Comparison of ENCODE assay signal across 31 cellular contexts in genomic region chr17:35738519-35739133, GRCh38. TPM values are rescaled to one million over a fixed set of nuclear protein-coding genes. Genes with fewer than 3 reads are reported as not detected.
"Had no signal": no experiment of that assay in that cellular context is flagged by ENCODE, and none has a peak within 500 bp of the region (broad histone marks: within the 10 kb centered on the region; RNA-seq: fewer than 3 reads in every experiment).

No MANE protein-coding gene starts in this region.

- H3K36me3 Mint-ChIP-seq: naive thymus-derived CD4-positive, alpha-beta T cell; stimulated activated naive B cell treated with anti-CD40 and anti-IgM and Interleukin-4, amounts not matched to agents 10 μg/mL and 1 μg/mL and 100 μg/mL, for 72 hours had no signal

- H3K4me3 ChIP-seq: gastrocnemius medialis, left lung, neural progenitor cell, pancreas, right lobe of liver, transverse colon, upper lobe of right lung, uterus had no signal

- H3K9me3 ChIP-seq: gastrocnemius medialis, left lung, pancreas, right lobe of liver, transverse colon, upper lobe of right lung, uterus had no signal

- H3K27me3 ChIP-seq: right lobe of liver had no signal

- H3K36me3 ChIP-seq: gastrocnemius medialis, left lung, neural progenitor cell, pancreas, right lobe of liver, transverse colon, upper lobe of right lung, uterus had no signal

- H3K9ac ChIP-seq: neural progenitor cell had no signal

- H3K4me1 ChIP-seq: neural progenitor cell, right lobe of liver had no signal

- H3K27ac Mint-ChIP-seq: dendritic cell treated with granulocyte-macrophage colony-stimulating factor and Interleukin-4, amounts not matched to agents 40 ng/mL and 50 ng/mL, for 4 days; endodermal cell; naive thymus-derived CD4-positive, alpha-beta T cell; nephron; neural progenitor cell; progenitor cell of endocrine pancreas; stimulated activated naive B cell treated with anti-CD40 and anti-IgM and Interleukin-4, amounts not matched to agents 10 μg/mL and 1 μg/mL and 100 μg/mL, for 72 hours; stimulated activated naive CD8-positive, alpha-beta T cell treated with anti-CD3 and anti-CD28 coated beads, Interleukin-15, Interleukin-2, amounts not matched to agents 100 ng/mL and 50 ng/mL, for 24 hours had no signal

- H3K27ac ChIP-seq: epithelial cell of prostate, gastrocnemius medialis, left lung, neural progenitor cell, pancreas, right lobe of liver, transverse colon, upper lobe of right lung, uterus had no signal

- DNase-seq: effector CD8-positive, alpha-beta T cell; endodermal cell; foreskin fibroblast; gastrocnemius medialis; left cardiac atrium; left lung; mesenchymal stem cell; midbrain; naive thymus-derived CD4-positive, alpha-beta T cell; pancreas; stimulated activated CD4-positive, alpha-beta T cell treated with anti-CD3 and anti-CD28 coated beads, Interleukin-2, amount 100 ng/mL, for 24 hours; stimulated activated CD4-positive, alpha-beta T cell treated with anti-CD3 and anti-CD28 coated beads, Interleukin-4, amount 100 ng/mL, for 4 hours; stimulated activated naive B cell treated with anti-CD40 and anti-IgM and Interleukin-4, amounts not matched to agents 10 μg/mL and 1 μg/mL and 100 μg/mL, for 72 hours; transverse colon; upper lobe of right lung; uterus had no signal

- H3K9me3 Mint-ChIP-seq: dendritic cell treated with granulocyte-macrophage colony-stimulating factor and Interleukin-4, amounts not matched to agents 40 ng/mL and 50 ng/mL, for 4 days; naive thymus-derived CD4-positive, alpha-beta T cell; nephron; neural progenitor cell; stimulated activated naive B cell treated with anti-CD40 and anti-IgM and Interleukin-4, amounts not matched to agents 10 μg/mL and 1 μg/mL and 100 μg/mL, for 72 hours; stimulated activated naive CD8-positive, alpha-beta T cell treated with anti-CD3 and anti-CD28 coated beads, Interleukin-15, Interleukin-2, amounts not matched to agents 100 ng/mL and 50 ng/mL, for 24 hours had no signal

- ATAC-seq: esophagus mucosa; gastrocnemius medialis; left cardiac atrium; left lung; naive thymus-derived CD4-positive, alpha-beta T cell; pancreas; right lobe of liver; stimulated activated naive B cell treated with anti-CD40 and anti-IgM and Interleukin-4, amounts not matched to agents 10 μg/mL and 1 μg/mL and 100 μg/mL, for 72 hours; upper lobe of right lung had no signal

- H3K4me3 Mint-ChIP-seq: dendritic cell treated with granulocyte-macrophage colony-stimulating factor and Interleukin-4, amounts not matched to agents 40 ng/mL and 50 ng/mL, for 4 days; endodermal cell; nephron; neural progenitor cell; stimulated activated naive B cell treated with anti-CD40 and anti-IgM and Interleukin-4, amounts not matched to agents 10 μg/mL and 1 μg/mL and 100 μg/mL, for 72 hours; stimulated activated naive CD8-positive, alpha-beta T cell treated with anti-CD3 and anti-CD28 coated beads, Interleukin-15, Interleukin-2, amounts not matched to agents 100 ng/mL and 50 ng/mL, for 24 hours had no signal

- H3K4me2 ChIP-seq: neural progenitor cell had no signal

RNA-seq across cellular contexts. Expression of gene GAS2L2, which starts 14.4 kb away (rescaled TPM):
- total RNA-seq: esophagus mucosa, glomerular endothelial cell, kidney epithelial cell, mucosa of gallbladder, right lobe of liver, skeletal muscle tissue, transverse colon, upper lobe of right lung had no signal

RNA-seq across cellular contexts. Expression of gene C17orf50, which starts 22.1 kb away (rescaled TPM):
- total RNA-seq: cerebellum; endodermal cell; esophagus mucosa; gastrocnemius medialis; glomerular endothelial cell; kidney epithelial cell; left cardiac atrium; left lung; lower leg skin; lung microvascular endothelial cell; mucosa of gallbladder; naive thymus-derived CD4-positive, alpha-beta T cell; progenitor cell of endocrine pancreas; right lobe of liver; skeletal muscle tissue; transverse colon; upper lobe of right lung; uterus had no signal

RNA-seq across cellular contexts. Expression of gene MMP28, which starts 56.8 kb away (rescaled TPM):
- total RNA-seq: endodermal cell had no signal
